Comparison of ENCODE assay signal across 17 cellular contexts in the genomic region with DNA sequence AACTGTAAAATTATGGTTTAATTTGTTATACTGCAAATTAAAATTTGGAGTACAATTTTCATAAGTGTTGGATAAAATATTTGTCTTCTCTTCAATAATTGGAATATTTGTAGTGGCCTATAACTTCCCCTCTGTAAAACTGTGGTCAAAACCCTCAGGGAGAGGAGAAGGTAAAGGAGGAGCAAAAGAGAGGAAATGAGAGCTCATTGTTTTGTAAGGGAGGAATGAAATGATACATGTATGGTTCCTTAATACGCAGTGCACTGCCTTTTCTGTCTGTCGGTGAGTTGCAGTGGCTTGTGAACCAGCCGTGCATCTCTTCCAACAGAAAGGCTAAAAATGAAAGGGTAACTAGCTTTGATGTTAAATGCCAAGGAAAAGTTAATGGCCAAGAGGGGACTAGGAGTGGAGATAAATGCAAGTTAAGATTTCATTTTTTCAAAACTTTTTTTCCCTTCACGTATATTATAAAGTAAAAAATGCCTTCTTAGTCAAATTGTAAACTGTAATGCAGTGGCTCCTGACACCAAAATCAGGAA. TPM values are rescaled to one million over a fixed set of nuclear protein-coding genes. Genes with fewer than 3 reads are reported as not detected.
DNase-seq lines count a peak whose midpoint lies in the region; ATAC-seq, FAIRE-seq and TF ChIP-seq lines count a peak whose summit lies in the region.
"Had no signal": no experiment of that assay in that cellular context is flagged by ENCODE, and none has a peak within 500 bp of the region (broad histone marks: within the 10 kb centered on the region; RNA-seq: fewer than 3 reads in every experiment).

No MANE protein-coding gene starts in this region.

- peak overlapping the region; percentile 24 for H3K27ac Mint-ChIP-seq in stimulated activated naive CD8-positive, alpha-beta T cell treated with anti-CD3 and anti-CD28 coated beads, Interleukin-15, Interleukin-2, amounts not matched to agents 100 ng/mL and 50 ng/mL, for 24 hours
- H3K27ac Mint-ChIP-seq in activated CD8-positive, alpha-beta T cell treated with anti-CD3 and anti-CD28 coated beads, Interleukin-2, amount 10 ng/mL, durations not matched to agents 7 days and 5 days: peak overlapping the region; percentile 51
- H3K27ac Mint-ChIP-seq: stimulated activated effector memory CD8-positive, alpha-beta T cell treated with anti-CD3 and anti-CD28 coated beads, Interleukin-12 subunit alpha, Interleukin-12 subunit beta, amount 100 ng/mL, for 72 hours had no signal

- peak overlapping the region; percentile 93 for H3K4me3 Mint-ChIP-seq in stimulated activated naive CD8-positive, alpha-beta T cell treated with anti-CD3 and anti-CD28 coated beads, Interleukin-15, Interleukin-2, amounts not matched to agents 100 ng/mL and 50 ng/mL, for 24 hours
- peak overlapping the region; percentile 44 for H3K4me3 Mint-ChIP-seq in activated CD8-positive, alpha-beta T cell treated with anti-CD3 and anti-CD28 coated beads, Interleukin-2, amount 10 ng/mL, durations not matched to agents 7 days and 5 days

- H3K27me3 Mint-ChIP-seq in stimulated activated naive CD8-positive, alpha-beta T cell treated with anti-CD3 and anti-CD28 coated beads, Interleukin-15, Interleukin-2, amounts not matched to agents 100 ng/mL and 50 ng/mL, for 24 hours: no peaks in the 10 kb centered on the region
- H3K27me3 Mint-ChIP-seq in activated CD8-positive, alpha-beta T cell treated with anti-CD3 and anti-CD28 coated beads, Interleukin-2, amount 10 ng/mL, durations not matched to agents 7 days and 5 days (ENCODE audit: low read depth): no peaks in the 10 kb centered on the region

- peaks cover 74% of the 10 kb centered on the region for H3K4me1 Mint-ChIP-seq in stimulated activated naive CD8-positive, alpha-beta T cell treated with anti-CD3 and anti-CD28 coated beads, Interleukin-15, Interleukin-2, amounts not matched to agents 100 ng/mL and 50 ng/mL, for 24 hours (ENCODE audit: low read depth)
- peaks cover 58% of the 10 kb centered on the region for H3K4me1 Mint-ChIP-seq in activated CD8-positive, alpha-beta T cell treated with anti-CD3 and anti-CD28 coated beads, Interleukin-2, amount 10 ng/mL, durations not matched to agents 7 days and 5 days (ENCODE audit: low read depth)

- CTCF ChIA-PET in activated CD8-positive, alpha-beta T cell treated with anti-CD3 and anti-CD28 coated beads, Interleukin-2, amount 10 ng/mL, durations not matched to agents 7 days and 5 days (lab: Charles Lee): interaction anchor here (0.7 to 2.7 kb wide), 7 partner anchors 12 to 99 kb away, joined by 3 to 10 read pairs (median 5); no protein-coding TSS in a partner anchor

- ATAC-seq in stimulated activated naive CD8-positive, alpha-beta T cell treated with anti-CD3 and anti-CD28 coated beads, Interleukin-15, Interleukin-2, amounts not matched to agents 100 U/mL and 50 U/mL, for 24 hours: no peak
- no peak for ATAC-seq in activated CD8-positive, alpha-beta T cell treated with anti-CD3 and anti-CD28 coated beads, Interleukin-2, amount 10 ng/mL, durations not matched to agents 7 days and 5 days
- ATAC-seq in GM21515 (IDR thresholded peaks at IDR 0.05; ENCODE audit: unreplicated experiment) (no peak), HG02870 (IDR thresholded peaks at IDR 0.05; ENCODE audit: unreplicated experiment) (no peak)
- ATAC-seq: stimulated activated effector memory CD8-positive, alpha-beta T cell treated with anti-CD3 and anti-CD28 coated beads, Interleukin-12 subunit alpha, Interleukin-12 subunit beta, amount 100 ng/mL, for 72 hours had no signal

- no peak for FAIRE-seq in D721Med (lab: Jason Lieb, UNC)
- FAIRE-seq: H54, urothelium cell line had no signal

- no peak for DNase-seq in stimulated activated naive CD8-positive, alpha-beta T cell treated with anti-CD3 and anti-CD28 coated beads, Interleukin-15, Interleukin-2, amounts not matched to agents 100 U/mL and 50 U/mL, for 24 hours
- peak; percentile 65 for DNase-seq in NOMO-1 treated with DMSO at 0.1 percent for 48 hours (lab: John Stamatoyannopoulos, UW; ENCODE audit: unreplicated experiment)
- no peak for DNase-seq in activated CD8-positive, alpha-beta T cell treated with anti-CD3 and anti-CD28 coated beads, Interleukin-2, amount 10 ng/mL, durations not matched to agents 7 days and 5 days
- DNase-seq in D721Med (ENCODE audit: insufficient read length, low spot score): no peak
- no peak for DNase-seq in kidney glomerular epithelial cell (lab: John Stamatoyannopoulos, UW)
- DNase-seq: activated CD4-positive, CD25-positive, alpha-beta regulatory T cell treated with anti-CD3 and anti-CD28 coated beads, Interleukin-2, amount 50 U/mL, for 72 hours; activated effector memory CD4-positive, alpha-beta T cell treated with Interleukin-2 at 50 U/mL for 16 hours; brain microvascular endothelial cell; dermis blood vessel endothelial cell; DMS79; NCI-H1436 treated with DMSO at 0.1 percent for 48 hours had no signal

- no peaks in the 10 kb centered on the region for H3K9me3 Mint-ChIP-seq in stimulated activated naive CD8-positive, alpha-beta T cell treated with anti-CD3 and anti-CD28 coated beads, Interleukin-15, Interleukin-2, amounts not matched to agents 100 ng/mL and 50 ng/mL, for 24 hours
- no peaks in the 10 kb centered on the region for H3K9me3 Mint-ChIP-seq in activated CD8-positive, alpha-beta T cell treated with anti-CD3 and anti-CD28 coated beads, Interleukin-2, amount 10 ng/mL, durations not matched to agents 7 days and 5 days (ENCODE audit: insufficient read depth)
- H3K9me3 Mint-ChIP-seq: stimulated activated effector memory CD8-positive, alpha-beta T cell treated with anti-CD3 and anti-CD28 coated beads, Interleukin-12 subunit alpha, Interleukin-12 subunit beta, amount 100 ng/mL, for 72 hours had no signal

- peaks cover 57% of the 10 kb centered on the region for H3K36me3 Mint-ChIP-seq in stimulated activated naive CD8-positive, alpha-beta T cell treated with anti-CD3 and anti-CD28 coated beads, Interleukin-15, Interleukin-2, amounts not matched to agents 100 ng/mL and 50 ng/mL, for 24 hours (ENCODE audit: low read depth)
- peaks cover 47% of the 10 kb centered on the region for H3K36me3 Mint-ChIP-seq in activated CD8-positive, alpha-beta T cell treated with anti-CD3 and anti-CD28 coated beads, Interleukin-2, amount 10 ng/mL, durations not matched to agents 7 days and 5 days (ENCODE audit: low read depth)

- TF ChIP-seq CTCF in D721Med (IDR thresholded peaks at IDR 0.05; ENCODE audit: insufficient read depth, missing control alignments): no peak

- POLR2A ChIA-PET in activated CD8-positive, alpha-beta T cell treated with anti-CD3 and anti-CD28 coated beads, Interleukin-2, amount 10 ng/mL, durations not matched to agents 7 days and 5 days (lab: Charles Lee): interaction anchor here (1.0 to 1.1 kb wide), 2 partner anchors 17 to 66 kb away, joined by 3 read pairs; no protein-coding TSS in a partner anchor

RNA-seq across cellular contexts. Expression of gene LRRC8D, which starts 26.4 kb away (rescaled TPM):
- 10 to 100 TPM; 23.9 to 25.7 TPM for total RNA-seq in activated CD8-positive, alpha-beta T cell treated with anti-CD3 and anti-CD28 coated beads, Interleukin-2, amount 10 ng/mL, durations not matched to agents 7 days and 5 days
